ENCODE assay signal across 7 cellular contexts in genomic region chr10:13717936-13718772, GRCh38.
DNase-seq lines count a peak whose midpoint lies in the region; ATAC-seq and TF ChIP-seq lines count a peak whose summit lies in the region.

No MANE protein-coding gene starts in this region.

- H3K4me3 ChIP-seq in coronary artery (peak overlapping the region; percentile 52), lower lobe of right lung (peak overlapping the region; percentile 41)

- peaks cover 19% of the 10 kb centered on the region for H3K4me1 Mint-ChIP-seq in activated B cell treated with CpG ODN at 0.5 μM for 24 hours
- peaks cover 18% of the 10 kb centered on the region for H3K4me1 Mint-ChIP-seq in stimulated activated memory B cell treated with anti-CD40 and anti-IgM and Interleukin-4, amounts not matched to agents 10 μg/mL and 1 μg/mL and 100 μg/mL, for 72 hours

- peaks cover 49% of the 10 kb centered on the region for H3K4me1 ChIP-seq in lower lobe of right lung

- H3K27ac Mint-ChIP-seq in activated B cell treated with CpG ODN at 0.5 μM for 24 hours, result no peak overlapping the region
- no peak overlapping the region for H3K27ac Mint-ChIP-seq in stimulated activated memory B cell treated with anti-CD40 and anti-IgM and Interleukin-4, amounts not matched to agents 10 μg/mL and 1 μg/mL and 100 μg/mL, for 72 hours

- DNase-seq in M059J (ENCODE audit: low read depth) (peak; percentile 81), activated B cell treated with CpG ODN at 0.5 μM for 24 hours (peak; percentile 21), coronary artery (ENCODE audit: low spot score) (peak; percentile 78), lower lobe of right lung (peak; percentile 80)

- no peaks in the 10 kb centered on the region for H3K27me3 Mint-ChIP-seq in activated B cell treated with CpG ODN at 0.5 μM for 24 hours
- H3K27me3 Mint-ChIP-seq in stimulated activated memory B cell treated with anti-CD40 and anti-IgM and Interleukin-4, amounts not matched to agents 10 μg/mL and 1 μg/mL and 100 μg/mL, for 72 hours, result peaks cover 11% of the 10 kb centered on the region

- CTCF ChIA-PET in activated B cell treated with CpG ODN at 0.5 μM for 24 hours (lab: Charles Lee), result interaction anchor here (1.2 kb wide), 1 partner anchor 59 kb away, joined by 3 read pairs; no protein-coding TSS in a partner anchor

- peak overlapping the region; percentile 2 to 77 for H3K27ac ChIP-seq in coronary artery
- H3K27ac ChIP-seq in lower lobe of right lung, result peak overlapping the region; percentile 69

- no peaks in the 10 kb centered on the region for H3K9me3 Mint-ChIP-seq in activated B cell treated with CpG ODN at 0.5 μM for 24 hours
- H3K9me3 Mint-ChIP-seq in stimulated activated memory B cell treated with anti-CD40 and anti-IgM and Interleukin-4, amounts not matched to agents 10 μg/mL and 1 μg/mL and 100 μg/mL, for 72 hours, result peaks cover 3% of the 10 kb centered on the region

- no peaks in the 10 kb centered on the region for H3K9me3 ChIP-seq in lower lobe of right lung

- H3K36me3 Mint-ChIP-seq in activated B cell treated with CpG ODN at 0.5 μM for 24 hours (ENCODE audit: low read depth), result no peaks in the 10 kb centered on the region
- H3K36me3 Mint-ChIP-seq in stimulated activated memory B cell treated with anti-CD40 and anti-IgM and Interleukin-4, amounts not matched to agents 10 μg/mL and 1 μg/mL and 100 μg/mL, for 72 hours, result peaks cover 6% of the 10 kb centered on the region

- H3K36me3 ChIP-seq in lower lobe of right lung, result no peaks in the 10 kb centered on the region

- ATAC-seq in GM18909 (IDR thresholded peaks at IDR 0.05; ENCODE audit: poor library complexity, unreplicated experiment) (peak; percentile 47), activated B cell treated with CpG ODN at 0.5 μM for 24 hours (ENCODE audit: low read depth) (peak; percentile 52), lower lobe of right lung (peak; percentile 82 to 84), GM21367 (IDR thresholded peaks at IDR 0.05; ENCODE audit: unreplicated experiment) (no peak)
- ATAC-seq in stimulated activated memory B cell treated with anti-CD40 and anti-IgM and Interleukin-4, amounts not matched to agents 10 μg/mL and 1 μg/mL and 100 μg/mL, for 72 hours, result peak; percentile 51

- intact Hi-C loops in activated B cell treated with CpG ODN at 0.5 μM for 24 hours (cut with micrococcal nuclease), result no loop called here
- intact Hi-C loops in lower lobe of right lung (cut with DNase I), result no loop called here

- POLR2A ChIA-PET in activated B cell treated with CpG ODN at 0.5 μM for 24 hours (lab: Charles Lee), result interaction anchor here (0.6 kb wide), 1 partner anchor 1214 kb away, joined by 3 read pairs; no protein-coding TSS in a partner anchor

- TF ChIP-seq CTCF in activated B cell treated with CpG ODN at 0.5 μM for 24 hours (IDR thresholded peaks at IDR 0.05) (no peak), coronary artery (IDR thresholded peaks at IDR 0.05) (no peak), lower lobe of right lung (IDR thresholded peaks at IDR 0.05) (no peak)

- H3K4me3 Mint-ChIP-seq in activated B cell treated with CpG ODN at 0.5 μM for 24 hours, result peak overlapping the region; percentile 75
- H3K4me3 Mint-ChIP-seq in stimulated activated memory B cell treated with anti-CD40 and anti-IgM and Interleukin-4, amounts not matched to agents 10 μg/mL and 1 μg/mL and 100 μg/mL, for 72 hours, result peak overlapping the region; percentile 61

- no peaks in the 10 kb centered on the region for H3K27me3 ChIP-seq in lower lobe of right lung (ENCODE audit: low read depth)

Comparison
In these comparisons a context has a peak if more than half of its experiments do, and no peak if none do; other contexts are left out.
1. DNase-seq: peak in every context shown above with its lines; median percentile 81 in M059J; 80 in lower lobe of right lung; 78 in coronary artery; 21 in activated B cell treated with CpG ODN at 0.5 μM for 24 hours.